Comparison of ENCODE assay signal across 27 cellular contexts in genomic region chr10:52820316-52820715, GRCh38. TPM values are rescaled to one million over a fixed set of nuclear protein-coding genes. Genes with fewer than 3 reads are reported as not detected.
A peak's percentile ranks its signal among the peaks of the same experiment; 100 is the strongest.
DNase-seq lines count a peak whose midpoint lies in the region; ATAC-seq and TF ChIP-seq lines count a peak whose summit lies in the region.
"Had no signal": no experiment of that assay in that cellular context is flagged by ENCODE, and none has a peak within 500 bp of the region (broad histone marks: within the 10 kb centered on the region; RNA-seq: fewer than 3 reads in every experiment).

No MANE protein-coding gene starts in this region.

- H3K27me3 ChIP-seq in parathyroid adenoma (ENCODE audit: control insufficient read depth, insufficient read depth, low read length) (no peaks in the 10 kb centered on the region), smooth muscle cell (ENCODE audit: low read depth) (no peaks in the 10 kb centered on the region)
- H3K27me3 ChIP-seq: BE2C, BLaER1 had no signal

- H4K20me1 ChIP-seq in smooth muscle cell (ENCODE audit: low read depth): no peaks in the 10 kb centered on the region
- H4K20me1 ChIP-seq: BLaER1 had no signal

- H3K36me3 ChIP-seq in parathyroid adenoma (ENCODE audit: control insufficient read depth, insufficient read depth, low read length) (no peaks in the 10 kb centered on the region), smooth muscle cell (ENCODE audit: low read depth) (no peaks in the 10 kb centered on the region)
- H3K36me3 ChIP-seq: BE2C, BLaER1 had no signal

- H3K4me3 ChIP-seq in choroid plexus epithelial cell (ENCODE audit: low read depth, low read length) (no peak overlapping the region), parathyroid adenoma (ENCODE audit: low read depth, low read length) (no peak overlapping the region), smooth muscle cell (no peak overlapping the region)
- H3K4me3 ChIP-seq: BLaER1, GM12878 had no signal

- peak overlapping the region; percentile 60 for H2AFZ ChIP-seq in parathyroid adenoma
- H2AFZ ChIP-seq in smooth muscle cell (ENCODE audit: low read depth): peak overlapping the region; percentile 30

- TF ChIP-seq CTCF in choroid plexus epithelial cell (conservative IDR thresholded peaks at IDR 0.05; ENCODE audit: low read depth, low read length) (no peak), parathyroid adenoma (IDR thresholded peaks at IDR 0.05) (no peak), smooth muscle cell (IDR thresholded peaks at IDR 0.05; ENCODE audit: borderline replicate concordance, insufficient read depth, poor library complexity, severe bottlenecking) (no peak)

- DNase-seq in choroid plexus epithelial cell (ENCODE audit: low read depth) (peak; percentile 5), smooth muscle cell (lab: John Stamatoyannopoulos, UW; ENCODE audit: unreplicated experiment) (no peak), foreskin melanocyte (no peak)
- no peak for DNase-seq in stimulated activated CD4-positive, alpha-beta T cell treated with anti-CD3 and anti-CD28 coated beads, Interleukin-4, amount 100 ng/mL, for 4 hours
- DNase-seq: 8988T; ACHN; BE2C; C1 segment of cervical spinal cord; CD4-positive, alpha-beta memory T cell; CD4-positive, CD25-positive, alpha-beta regulatory T cell; CD8-positive, alpha-beta memory T cell; COR-L47; DMS 273 treated with DMSO at 0.1 percent for 48 hours; DMS153; DMS53; DMS79; DND-41; EL; GDM1 had no signal

- H3K9me3 ChIP-seq in parathyroid adenoma (ENCODE audit: control insufficient read depth, low read length): no peaks in the 10 kb centered on the region
- no peaks in the 10 kb centered on the region for H3K9me3 ChIP-seq in smooth muscle cell (replicated peaks; ENCODE audit: low read depth)
- H3K9me3 ChIP-seq: BE2C, BLaER1 had no signal

- 20% methylated on average over 1 of the region's 1 CpG for WGBS in smooth muscle cell (ENCODE audit: low lambda C conversion rate)

- H3F3A ChIP-seq in smooth muscle cell (ENCODE audit: low read depth): no peaks in the 10 kb centered on the region

- peaks cover 10% of the 10 kb centered on the region for H3K4me1 ChIP-seq in parathyroid adenoma
- H3K4me1 ChIP-seq in smooth muscle cell (ENCODE audit: low read depth): peaks cover 6% of the 10 kb centered on the region
- H3K4me1 ChIP-seq: BE2C, BLaER1 had no signal

- H3K79me2 ChIP-seq in parathyroid adenoma (no peaks in the 10 kb centered on the region), smooth muscle cell (ENCODE audit: low read depth) (no peaks in the 10 kb centered on the region)

- H3K9ac ChIP-seq in parathyroid adenoma (no peak overlapping the region), smooth muscle cell (ENCODE audit: low read depth) (no peak overlapping the region)
- H3K9ac ChIP-seq: BLaER1 had no signal

- no peak overlapping the region for H3K27ac ChIP-seq in parathyroid adenoma
- H3K27ac ChIP-seq in smooth muscle cell (ENCODE audit: low read depth): no peak overlapping the region
- H3K27ac ChIP-seq: BLaER1 had no signal

- no peak for ATAC-seq in GM18861 (IDR thresholded peaks at IDR 0.05; ENCODE audit: unreplicated experiment)
- ATAC-seq: GM12878 had no signal

- H3K4me2 ChIP-seq in parathyroid adenoma (ENCODE audit: low read length): no peak overlapping the region
- H3K4me2 ChIP-seq in smooth muscle cell: peak overlapping the region; percentile 18
- H3K4me2 ChIP-seq: BLaER1 had no signal

RNA-seq across cellular contexts. Expression of gene MBL2, which starts 47.7 kb away (rescaled TPM):
- 0.04 TPM in 1 of 2 replicates, not detected in the other for total RNA-seq in smooth muscle cell
- not detected in 2 replicates for polyA plus RNA-seq in smooth muscle cell
- total RNA-seq: A673; CD4-positive, alpha-beta memory T cell; CD4-positive, CD25-positive, alpha-beta regulatory T cell; CD8-positive, alpha-beta memory T cell; Daoy; GM12878 had no signal
- polyA plus RNA-seq: AG04450; CD14-positive monocyte; CD4-positive, alpha-beta memory T cell; CD4-positive, CD25-positive, alpha-beta regulatory T cell; CD8-positive, alpha-beta memory T cell; GM12878 had no signal
